ENCODE assay signal across 12 cellular contexts in genomic region chr11:67419330-67420049, GRCh38. TPM values are rescaled to one million over a fixed set of nuclear protein-coding genes. Genes with fewer than 3 reads are reported as not detected.
DNase-seq lines count a peak whose midpoint lies in the region; ATAC-seq and TF ChIP-seq lines count a peak whose summit lies in the region.
"Had no signal": no experiment of that assay in that cellular context is flagged by ENCODE, and none has a peak within 500 bp of the region (broad histone marks: within the 10 kb centered on the region; RNA-seq: fewer than 3 reads in every experiment).

No MANE protein-coding gene starts in this region.

- intact Hi-C loops in PC-3 (cut with micrococcal nuclease): no loop called here
- intact Hi-C loops in dendritic cell treated with granulocyte-macrophage colony-stimulating factor and Interleukin-4, amounts not matched to agents 40 ng/mL and 50 ng/mL, for 4 days (cut with micrococcal nuclease): loop anchor here (2.0 kb wide), 1 partner anchor 17 kb away; no protein-coding TSS in a partner anchor

- H3F3A ChIP-seq in DOHH2 (ENCODE audit: control insufficient read depth, insufficient read depth): peaks cover 3% of the 10 kb centered on the region; the same call in 1 of the 2 replicates
- H3F3A ChIP-seq in PC-3 (ENCODE audit: low read length, unreplicated experiment): no peaks in the 10 kb centered on the region

- H3K9me3 Mint-ChIP-seq in dendritic cell treated with granulocyte-macrophage colony-stimulating factor and Interleukin-4, amounts not matched to agents 40 ng/mL and 50 ng/mL, for 4 days: no peaks in the 10 kb centered on the region

- H3K27ac Mint-ChIP-seq in dendritic cell treated with granulocyte-macrophage colony-stimulating factor and Interleukin-4, amounts not matched to agents 40 ng/mL and 50 ng/mL, for 4 days: no peak overlapping the region

- H3K9me2 ChIP-seq in DOHH2 (replicated peaks; ENCODE audit: control insufficient read depth, low read length): no peaks in the 10 kb centered on the region
- H3K9me2 ChIP-seq in PC-3 (replicated peaks; ENCODE audit: low read length): no peaks in the 10 kb centered on the region

- no peak overlapping the region for H2AFZ ChIP-seq in PC-3 (ENCODE audit: low read length)

- peaks cover 64% of the 10 kb centered on the region for H3K4me1 Mint-ChIP-seq in dendritic cell treated with granulocyte-macrophage colony-stimulating factor and Interleukin-4, amounts not matched to agents 40 ng/mL and 50 ng/mL, for 4 days (ENCODE audit: low read depth)

- no peak for ATAC-seq in PC-3

- H3K79me2 ChIP-seq in DOHH2 (ENCODE audit: control insufficient read depth, low read length) (no peaks in the 10 kb centered on the region), PC-3 (ENCODE audit: low read length) (no peaks in the 10 kb centered on the region)

- DNase-seq in PC-3 (no peak), H7 (no peak), T1000 (lab: John Stamatoyannopoulos, UW) (no peak), Ammon's horn (ENCODE audit: low spot score) (no peak)
- no peak for DNase-seq in stimulated activated CD4-positive, alpha-beta T cell treated with anti-CD3 and anti-CD28 coated beads, Interleukin-4, amount 100 ng/mL, for 24 hours
- DNase-seq: GDM1, kidney glomerular epithelial cell, NCI-H2227 treated with DMSO at 0.1 percent for 48 hours had no signal

- H3K4me1 ChIP-seq in DOHH2 (ENCODE audit: control insufficient read depth, low read length): peaks cover 58% of the 10 kb centered on the region
- H3K4me1 ChIP-seq in PC-3 (ENCODE audit: insufficient read depth, low read length): peaks cover 13% of the 10 kb centered on the region; the same call in 1 of the 2 replicates

- no peak overlapping the region for H3K27ac ChIP-seq in DOHH2 (ENCODE audit: low read depth, low read length)
- no peak overlapping the region for H3K27ac ChIP-seq in PC-3 (ENCODE audit: low read length)
- H3K27ac ChIP-seq in skin epidermis: peak overlapping the region in 12 of 21 experiments; percentile 16 to 95 (median 66)

- no peak for TF ChIP-seq CTCF in DOHH2 (IDR thresholded peaks at IDR 0.05; ENCODE audit: low read depth, low read length, poor library complexity, severe bottlenecking)
- no peak for TF ChIP-seq CTCF in PC-3 (conservative IDR thresholded peaks at IDR 0.05; ENCODE audit: low read depth, low read length)

- POLR2A ChIA-PET in PC-3 (lab: Charles Lee; ENCODE audit: unreplicated experiment): interaction anchor here (0.5 kb wide), 1 partner anchor 13 kb away, joined by 4 read pairs; no protein-coding TSS in a partner anchor

- H3K4me3 ChIP-seq in DOHH2 (ENCODE audit: low read length) (peak overlapping the region; percentile 18; the same call in 1 of the 2 replicates), PC-3 (ENCODE audit: low read length) (no peak overlapping the region), skin epidermis (no peak overlapping the region), H7 (ENCODE audit: insufficient read depth, low read depth, low read length) (no peak overlapping the region)

- H3K4me3 Mint-ChIP-seq in dendritic cell treated with granulocyte-macrophage colony-stimulating factor and Interleukin-4, amounts not matched to agents 40 ng/mL and 50 ng/mL, for 4 days: peak overlapping the region; percentile 76

- no peaks in the 10 kb centered on the region for H3K9me3 ChIP-seq in DOHH2 (ENCODE audit: control insufficient read depth, insufficient read depth, low read length)
- no peaks in the 10 kb centered on the region for H3K9me3 ChIP-seq in PC-3 (ENCODE audit: low read length)

- no peaks in the 10 kb centered on the region for H3K36me3 Mint-ChIP-seq in dendritic cell treated with granulocyte-macrophage colony-stimulating factor and Interleukin-4, amounts not matched to agents 40 ng/mL and 50 ng/mL, for 4 days (ENCODE audit: low read depth)

- TSS peak; percentile 45 for BruUV-seq in PC-3 (replicated peaks; lab: Mats Ljungman, UMichigan)

- no peak overlapping the region for H3K9ac ChIP-seq in PC-3 (ENCODE audit: low read length)

- CTCF ChIA-PET in PC-3 (lab: Charles Lee): interaction anchor here (1.7 kb wide), 1 partner anchor 18 kb away, joined by 6 read pairs; the partner anchor contains the start of gene PPP1CA

- H3K36me3 ChIP-seq in DOHH2 (ENCODE audit: control insufficient read depth, low read length) (no peaks in the 10 kb centered on the region), PC-3 (ENCODE audit: low read depth, low read length) (no peaks in the 10 kb centered on the region), H7 (replicated peaks; ENCODE audit: control insufficient read depth, insufficient read depth, low read length) (no peaks in the 10 kb centered on the region)

- H3K27me3 ChIP-seq in DOHH2 (ENCODE audit: control insufficient read depth, low read length) (peaks cover 6% of the 10 kb centered on the region), PC-3 (ENCODE audit: low read length) (no peaks in the 10 kb centered on the region), H7 (ENCODE audit: control insufficient read depth, insufficient read depth, low read length) (peaks cover 15% of the 10 kb centered on the region)

- H4K20me1 ChIP-seq in DOHH2 (ENCODE audit: control insufficient read depth, insufficient read depth, low read depth, low read length) (no peaks in the 10 kb centered on the region), PC-3 (ENCODE audit: low read length) (no peaks in the 10 kb centered on the region)

- H3K4me2 ChIP-seq in DOHH2 (ENCODE audit: low read length): peak overlapping the region; percentile 73
- H3K4me2 ChIP-seq in PC-3 (ENCODE audit: low read length): no peak overlapping the region

- peaks cover 60% of the 10 kb centered on the region for H3K27me3 Mint-ChIP-seq in dendritic cell treated with granulocyte-macrophage colony-stimulating factor and Interleukin-4, amounts not matched to agents 40 ng/mL and 50 ng/mL, for 4 days

RNA-seq across cellular contexts. Expression of gene CARNS1, which starts 4.0 kb away (rescaled TPM):
- 0.22 TPM in 1 of 2 replicates, not detected in the other for total RNA-seq in PC-3 (2014; rRNA removed)
- 0.07 and 0.17 TPM in 2 replicates for total RNA-seq in H7 (2014; rRNA removed; shearing (Covaris generic))

RNA-seq across cellular contexts. Expression of gene RPS6KB2, which starts 8.8 kb away (rescaled TPM):
- total RNA-seq in PC-3 (2014; rRNA removed): 170 and 208 TPM in 2 replicates
- 88.9 and 90.2 TPM in 2 replicates for total RNA-seq in H7 (2014; rRNA removed; shearing (Covaris generic))

RNA-seq across cellular contexts. Expression of gene TBC1D10C, which starts 15.6 kb away (rescaled TPM):
- total RNA-seq in PC-3 (2014; rRNA removed): not detected in 2 replicates
- total RNA-seq in H7 (2014; rRNA removed; shearing (Covaris generic)): 0.44 and 0.52 TPM in 2 replicates
- total RNA-seq: smooth muscle cell had no signal

RNA-seq across cellular contexts. Expression of gene PPP1CA, which starts 17.8 kb away (rescaled TPM):
- 449 and 477 TPM in 2 replicates for total RNA-seq in PC-3 (2014; rRNA removed)
- total RNA-seq in H7 (2014; rRNA removed; shearing (Covaris generic)): 246 and 314 TPM in 2 replicates

RNA-seq across cellular contexts. Expression of gene PTPRCAP, which starts 18.0 kb away (rescaled TPM):
- total RNA-seq in PC-3 (2014; rRNA removed): 0.15 and 0.29 TPM in 2 replicates
- 0.74 and 2.6 TPM in 2 replicates for total RNA-seq in H7 (2014; rRNA removed; shearing (Covaris generic))
- total RNA-seq: smooth muscle cell had no signal

Comparison
In these comparisons a context has a peak if more than half of its experiments do, and no peak if none do; other contexts are left out.
1. H3K27ac ChIP-seq: peak in skin epidermis (12 of 21); none in DOHH2 (single experiment) and PC-3 (single experiment).